15 cellular contexts compared by ENCODE assay signal in the genomic region with DNA sequence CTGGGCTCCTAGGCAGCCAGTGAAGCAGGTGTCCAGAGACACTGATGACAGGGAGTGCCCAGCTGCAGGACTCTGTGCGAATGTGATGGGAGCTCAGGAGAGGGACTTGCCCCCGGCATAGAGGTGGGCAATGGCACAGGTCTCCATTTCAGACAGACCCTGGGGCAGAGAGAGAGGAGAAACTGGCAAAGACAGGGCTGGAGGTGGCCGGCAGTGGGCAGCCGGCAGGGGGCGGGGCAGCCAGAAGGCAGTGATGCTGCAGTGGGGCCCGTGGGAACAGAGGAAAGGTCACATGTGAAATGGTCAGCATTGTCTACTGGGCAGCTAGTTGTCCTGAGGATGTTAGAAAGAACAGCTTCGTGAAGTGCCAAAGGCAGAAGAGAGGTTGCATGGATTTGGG.
DNase-seq lines count a peak whose midpoint lies in the region; ATAC-seq and TF ChIP-seq lines count a peak whose summit lies in the region.
"Had no signal": no experiment of that assay in that cellular context is flagged by ENCODE, and none has a peak within 500 bp of the region (broad histone marks: within the 10 kb centered on the region; RNA-seq: fewer than 3 reads in every experiment).

No MANE protein-coding gene starts in this region.

- H3K9me3 Mint-ChIP-seq in GM23338 (no peaks in the 10 kb centered on the region), endodermal cell (no peaks in the 10 kb centered on the region)
- H3K9me3 Mint-ChIP-seq in stimulated activated effector memory CD8-positive, alpha-beta T cell treated with anti-CD3 and anti-CD28 coated beads, Interleukin-12 subunit alpha, Interleukin-12 subunit beta, amount 100 ng/mL, for 72 hours: peaks cover 3% of the 10 kb centered on the region
- H3K9me3 Mint-ChIP-seq: CD8-positive, alpha-beta T cell had no signal

- no peaks in the 10 kb centered on the region for H3F3A ChIP-seq in GM23338 (replicated peaks; ENCODE audit: low read depth)

- WGBS in IMR-90 (ENCODE audit: extremely low coverage in 2 of 2, insufficient read length in 1 of 2), 2 experiments: 85% methylated on average over 4 of the region's 7 CpGs; no CpG with 5 or more reads in 1 of the 2 experiments
- WGBS in endodermal cell (ENCODE audit: insufficient coverage in 1 of 2, insufficient read length in 1 of 2), 2 experiments: 84 to 94% methylated on average over 5 to 7 of the region's 7 CpGs

- peak; percentile 42; the same call in 1 of the 3 replicates for ATAC-seq in GM23338
- ATAC-seq in IMR-90 (ENCODE audit: low read depth): no peak
- ATAC-seq in stimulated activated effector memory CD8-positive, alpha-beta T cell treated with anti-CD3 and anti-CD28 coated beads, Interleukin-12 subunit alpha, Interleukin-12 subunit beta, amount 100 ng/mL, for 72 hours: peak; percentile 16
- ATAC-seq in SK-N-SH treated with all-trans-retinoic acid at 6 μM for 48 hours: no peak
- no peak for ATAC-seq in GM21529 (IDR thresholded peaks at IDR 0.05; ENCODE audit: unreplicated experiment)
- ATAC-seq: A549; CD8-positive, alpha-beta T cell; HepG2 had no signal

- no peak overlapping the region for H3K23ac ChIP-seq in IMR-90 (ENCODE audit: low read depth, low read length)

- BruUV-seq in IMR-90 (replicated peaks; lab: Mats Ljungman, UMichigan): no TSS peak

- H2AK5ac ChIP-seq in IMR-90 (ENCODE audit: low read depth, low read length): no peak overlapping the region

- no peak overlapping the region for H3K9ac ChIP-seq in IMR-90 (ENCODE audit: low read depth, low read length)
- no peak overlapping the region for H3K9ac ChIP-seq in endodermal cell (ENCODE audit: extremely low read depth, low read length, poor library complexity, severe bottlenecking)

- no peak overlapping the region for H3K27ac ChIP-seq in GM23338 (ENCODE audit: low read depth)
- H3K27ac ChIP-seq in IMR-90 (ENCODE audit: insufficient read depth, low read length): no peak overlapping the region
- H3K27ac ChIP-seq in endodermal cell (ENCODE audit: low read depth, low read length): no peak overlapping the region
- H3K27ac ChIP-seq: A549 had no signal

- H3K4me3 ChIP-seq in GM23338 (no peak overlapping the region), IMR-90 (ENCODE audit: insufficient read depth, low read depth, low read length) (no peak overlapping the region), endodermal cell (ENCODE audit: low read length) (no peak overlapping the region)
- H3K4me3 ChIP-seq: A549 had no signal

- H4K5ac ChIP-seq in IMR-90 (ENCODE audit: low read depth, low read length): no peak overlapping the region

- H3K9me3 ChIP-seq in IMR-90 (ENCODE audit: control insufficient read depth, insufficient read depth, low read length): no peaks in the 10 kb centered on the region
- H3K9me3 ChIP-seq in endodermal cell (ENCODE audit: control insufficient read depth, low read length): no peaks in the 10 kb centered on the region
- H3K9me3 ChIP-seq: A549 had no signal

- H3K79me2 ChIP-seq in GM23338 (replicated peaks; ENCODE audit: insufficient read depth): no peaks in the 10 kb centered on the region

- intact Hi-C loops in IMR-90 (cut with micrococcal nuclease): no loop called here

- H4K20me1 ChIP-seq in GM23338 (replicated peaks; ENCODE audit: insufficient read depth) (no peaks in the 10 kb centered on the region), IMR-90 (ENCODE audit: insufficient read depth, low read length) (no peaks in the 10 kb centered on the region)

- H3K4me1 Mint-ChIP-seq in GM23338 (peaks cover 10% of the 10 kb centered on the region), endodermal cell (peaks cover 5% of the 10 kb centered on the region)
- no peaks in the 10 kb centered on the region for H3K4me1 Mint-ChIP-seq in stimulated activated effector memory CD8-positive, alpha-beta T cell treated with anti-CD3 and anti-CD28 coated beads, Interleukin-12 subunit alpha, Interleukin-12 subunit beta, amount 100 ng/mL, for 72 hours
- H3K4me1 Mint-ChIP-seq: CD14-positive monocyte had no signal

- TF ChIP-seq RAD21 in IMR-90 (IDR thresholded peaks at IDR 0.05; ENCODE audit: low read length): no peak

- no peak overlapping the region for H2BK20ac ChIP-seq in IMR-90 (ENCODE audit: low read depth, low read length)

- dilution Hi-C loops in IMR-90 (cut with HindIII; ENCODE audit: low sequenced_read_pairs, unreplicated experiment): no loop called here

- H3K4ac ChIP-seq in IMR-90 (ENCODE audit: low read depth, low read length): no peak overlapping the region

- H3K9me1 ChIP-seq in IMR-90 (ENCODE audit: insufficient read depth, low read length): no peaks in the 10 kb centered on the region

- no peaks in the 10 kb centered on the region for H3K27me3 ChIP-seq in GM23338 (ENCODE audit: insufficient read depth)
- H3K27me3 ChIP-seq in IMR-90 (ENCODE audit: control insufficient read depth, insufficient read depth, low read length): no peaks in the 10 kb centered on the region
- H3K27me3 ChIP-seq in endodermal cell (ENCODE audit: control insufficient read depth, insufficient read depth, low read length, poor library complexity, severe bottlenecking): no peaks in the 10 kb centered on the region

- H2BK5ac ChIP-seq in IMR-90 (ENCODE audit: low read depth, low read length, poor library complexity, severe bottlenecking): no peak overlapping the region

- no peak overlapping the region for H4K8ac ChIP-seq in IMR-90 (ENCODE audit: low read depth in 2 of 2, low read length in 2 of 2)

- H3K9me2 ChIP-seq in GM23338 (ENCODE audit: insufficient read depth): no peaks in the 10 kb centered on the region

- H3K14ac ChIP-seq in IMR-90 (replicated peaks; ENCODE audit: low read depth, low read length): no peak overlapping the region

- no peak overlapping the region for H2BK15ac ChIP-seq in IMR-90 (ENCODE audit: low read depth, low read length)

- no peak for DNase-seq in GM23338 (ENCODE audit: low spot score)
- DNase-seq in IMR-90: no peak
- no peak for DNase-seq in endodermal cell
- DNase-seq in stimulated activated effector memory CD8-positive, alpha-beta T cell treated with anti-CD3 and anti-CD28 coated beads, Interleukin-12 subunit alpha, Interleukin-12 subunit beta, amount 100 ng/mL, for 72 hours (ENCODE audit: low spot score in 2 of 2): no peak
- DNase-seq in MV-4-11 (lab: John Stamatoyannopoulos, UW): no peak
- DNase-seq: CD8-positive, alpha-beta T cell; COR-L47; DMS153; DMS79 treated with DMSO at 0.1 percent for 48 hours; EL had no signal

- peaks cover 2% of the 10 kb centered on the region; the same call in 1 of the 3 replicates for H3K36me3 Mint-ChIP-seq in GM23338 (ENCODE audit: low read depth)
- H3K36me3 Mint-ChIP-seq in endodermal cell (ENCODE audit: low read depth): no peaks in the 10 kb centered on the region
- no peaks in the 10 kb centered on the region for H3K36me3 Mint-ChIP-seq in stimulated activated effector memory CD8-positive, alpha-beta T cell treated with anti-CD3 and anti-CD28 coated beads, Interleukin-12 subunit alpha, Interleukin-12 subunit beta, amount 100 ng/mL, for 72 hours
- H3K36me3 Mint-ChIP-seq: CD14-positive monocyte; CD8-positive, alpha-beta T cell had no signal

- in situ Hi-C loops in IMR-90 (cut with MboI; ENCODE audit: low sequenced_read_pairs): no loop called here

- H3K4me1 ChIP-seq in GM23338 (ENCODE audit: insufficient read depth): no peaks in the 10 kb centered on the region
- H3K4me1 ChIP-seq in IMR-90 (ENCODE audit: control insufficient read depth, insufficient read depth, low read length): no peaks in the 10 kb centered on the region
- no peaks in the 10 kb centered on the region for H3K4me1 ChIP-seq in endodermal cell (ENCODE audit: control insufficient read depth, insufficient read depth, low read length)
- H3K4me1 ChIP-seq: A549 had no signal

- TF ChIP-seq POLR2A in IMR-90 (IDR thresholded peaks at IDR 0.05; ENCODE audit: low read depth, low read length): no peak

- H3K4me3 Mint-ChIP-seq in GM23338 (no peak overlapping the region), endodermal cell (no peak overlapping the region)
- no peak overlapping the region for H3K4me3 Mint-ChIP-seq in stimulated activated effector memory CD8-positive, alpha-beta T cell treated with anti-CD3 and anti-CD28 coated beads, Interleukin-12 subunit alpha, Interleukin-12 subunit beta, amount 100 ng/mL, for 72 hours
- H3K4me3 Mint-ChIP-seq: CD14-positive monocyte; CD8-positive, alpha-beta T cell had no signal

- H3K27me3 Mint-ChIP-seq in GM23338 (ENCODE audit: insufficient read depth, low read depth, poor library complexity) (peaks cover 7% of the 10 kb centered on the region), endodermal cell (ENCODE audit: insufficient read depth) (no peaks in the 10 kb centered on the region)

- H3K18ac ChIP-seq in IMR-90 (ENCODE audit: low read depth, low read length): no peak overlapping the region

- no peaks in the 10 kb centered on the region for H3K36me3 ChIP-seq in GM23338 (ENCODE audit: insufficient read depth)
- H3K36me3 ChIP-seq in IMR-90 (ENCODE audit: control insufficient read depth, insufficient read depth, low read length): peaks cover 5% of the 10 kb centered on the region; the same call in 1 of the 2 replicates
- H3K36me3 ChIP-seq in endodermal cell (ENCODE audit: control insufficient read depth, insufficient read depth, low read length): no peaks in the 10 kb centered on the region

- no peak overlapping the region for H4K91ac ChIP-seq in IMR-90 (ENCODE audit: insufficient read depth, low read depth, low read length)

- H2AFZ ChIP-seq in GM23338: no peak overlapping the region
- H2AFZ ChIP-seq in IMR-90 (replicated peaks; ENCODE audit: low read length, poor library complexity): no peak overlapping the region

- no peak overlapping the region for H3K4me2 ChIP-seq in GM23338
- no peak overlapping the region for H3K4me2 ChIP-seq in IMR-90 (ENCODE audit: low read depth, low read length)
- H3K4me2 ChIP-seq: A549 had no signal

- no peak overlapping the region for H3K27ac Mint-ChIP-seq in GM23338
- H3K27ac Mint-ChIP-seq in endodermal cell: no peak overlapping the region
- H3K27ac Mint-ChIP-seq in stimulated activated effector memory CD8-positive, alpha-beta T cell treated with anti-CD3 and anti-CD28 coated beads, Interleukin-12 subunit alpha, Interleukin-12 subunit beta, amount 100 ng/mL, for 72 hours: no peak overlapping the region
- H3K27ac Mint-ChIP-seq: CD14-positive monocyte; CD8-positive, alpha-beta T cell had no signal

- H2BK120ac ChIP-seq in IMR-90 (ENCODE audit: low read depth, low read length): no peak overlapping the region

- CTCF ChIA-PET in IMR-90 (lab: Yijun Ruan, JAX): no interaction called here

- peak overlapping the region; percentile 13 for H2AK9ac ChIP-seq in IMR-90 (replicated peaks; ENCODE audit: low read depth, low read length, poor library complexity)

- no peak overlapping the region for H3K56ac ChIP-seq in IMR-90 (ENCODE audit: extremely low read depth, insufficient read depth, low read length)

- peak in 1 of 2 experiments; percentile 43; a peak in 2 of 4 replicates for TF ChIP-seq CTCF in GM23338 (conservative IDR thresholded peaks at IDR 0.05; ENCODE audit: low read depth in 2 of 2)
- TF ChIP-seq CTCF in IMR-90 (conservative IDR thresholded peaks at IDR 0.05; ENCODE audit: low read depth, low read length): no peak
- peak; percentile 55 for TF ChIP-seq CTCF in endodermal cell (conservative IDR thresholded peaks at IDR 0.05)

- no peaks in the 10 kb centered on the region for H3K79me1 ChIP-seq in IMR-90 (ENCODE audit: low read depth in 1 of 2, low read length in 2 of 2)

- POLR2A ChIA-PET in IMR-90 (lab: Charles Lee; ENCODE audit: unreplicated experiment): no interaction called here

TF ChIP-seq in SK-N-SH treated with all-trans-retinoic acid at 6 μM for 48 hours, 23 proteins besides CTCF, POLR2A, EP300 and RAD21 (continues in another document):
- TF ChIP-seq RARB (CRISPR knock-in tag; IDR thresholded peaks at IDR 0.05): no peak

Comparison
In these comparisons a context has a peak if more than half of its experiments do, and no peak if none do; other contexts are left out.
1. ATAC-seq: peak in GM23338 (single experiment) and stimulated activated effector memory CD8-positive, alpha-beta T cell treated with anti-CD3 and anti-CD28 coated beads, Interleukin-12 subunit alpha, Interleukin-12 subunit beta, amount 100 ng/mL, for 72 hours (single experiment); none in IMR-90 (single experiment), SK-N-SH treated with all-trans-retinoic acid at 6 μM for 48 hours (single experiment) and GM21529 (single experiment).